In genomic region chr1:93599479-93599878, GRCh38 we compare ENCODE assay signal across 1 cellular context.
TF ChIP-seq lines count a peak whose summit lies in the region.

No MANE protein-coding gene starts in this region.

TF ChIP-seq in WTC11, 78 proteins besides CTCF, POLR2A, EP300 and RAD21 (continued from another document):
- TF ChIP-seq E2F1 (CRISPR knock-in tag; IDR thresholded peaks at IDR 0.05) (no peak), MAX (CRISPR knock-in tag; IDR thresholded peaks at IDR 0.05) (no peak), E2F5 (CRISPR knock-in tag; IDR thresholded peaks at IDR 0.05) (no peak), NFYB (CRISPR knock-in tag; conservative IDR thresholded peaks at IDR 0.05; ENCODE audit: low read depth) (no peak), NR3C1 (CRISPR knock-in tag; conservative IDR thresholded peaks at IDR 0.05; ENCODE audit: low read depth) (no peak), ZNF121 (CRISPR knock-in tag; IDR thresholded peaks at IDR 0.05) (no peak), AFF4 (CRISPR knock-in tag; IDR thresholded peaks at IDR 0.05; ENCODE audit: borderline replicate concordance) (no peak), SMAD4 (CRISPR knock-in tag; IDR thresholded peaks at IDR 0.05) (no peak), CREM (CRISPR knock-in tag; IDR thresholded peaks at IDR 0.05) (no peak), PREB (CRISPR knock-in tag; IDR thresholded peaks at IDR 0.05; ENCODE audit: borderline replicate concordance) (no peak), ZNF281 (CRISPR knock-in tag; IDR thresholded peaks at IDR 0.05) (no peak), TP53 (CRISPR knock-in tag; IDR thresholded peaks at IDR 0.05) (no peak), RORB (CRISPR knock-in tag; IDR thresholded peaks at IDR 0.05) (no peak)
TF ChIP-seq in WTC11: peak in this region for 0.
